ENCODE assay signal across 8 cellular contexts in genomic region chr1:143884532-143884931, GRCh38.
DNase-seq lines count a peak whose midpoint lies in the region; ATAC-seq and TF ChIP-seq lines count a peak whose summit lies in the region.
"Not testable (repeated sequence)": the region's sequence is repeated elsewhere in the genome, so short reads cannot be mapped to it uniquely, and the experiment has no call there.

No MANE protein-coding gene starts in this region.

- H3K4me3 ChIP-seq in esophagus squamous epithelium = peak overlapping the region; percentile 17 to 57 (median 32)

- not testable (repeated sequence) for H3K36me3 Mint-ChIP-seq in T-helper 17 cell (ENCODE audit: low read depth); neural crest cell (ENCODE audit: low read depth)

- not testable (repeated sequence) for DNase-seq in GM10266 (ENCODE audit: extremely low spot score); esophagus squamous epithelium (lab: John Stamatoyannopoulos, UW)
- DNase-seq in T-helper 17 cell (peak; percentile 26 to 62 (median 45)), neural crest cell (ENCODE audit: low read depth, low spot score) (peak; percentile 4)
- peak; percentile 37 for DNase-seq in activated effector memory CD4-positive, alpha-beta T cell treated with Interleukin-2 at 50 U/mL for 16 hours
- DNase-seq in stimulated activated CD8-positive, alpha-beta memory T cell treated with anti-CD3 and anti-CD28 coated beads, Interleukin-4, amount 100 ng/mL, for 48 hours = peak; percentile 58

- not testable (repeated sequence) for H3K9me3 ChIP-seq in T-helper 17 cell (ENCODE audit: control insufficient read depth, low read length, poor library complexity, severe bottlenecking); esophagus squamous epithelium

- TF ChIP-seq POLR2A in esophagus squamous epithelium (IDR thresholded peaks at IDR 0.05) = not testable (repeated sequence)

- intact Hi-C loops in esophagus squamous epithelium (cut with DNase I) = not testable (repeated sequence)

- H3K4me3 Mint-ChIP-seq in T-helper 17 cell (peak overlapping the region; percentile 55), neural crest cell (peak overlapping the region; percentile 41)

- H3K36me3 ChIP-seq in esophagus squamous epithelium = not testable (repeated sequence)

- H3K9me3 Mint-ChIP-seq in neural crest cell = not testable (repeated sequence)

- WGBS in esophagus squamous epithelium, 2 donors = 0% methylated on average over 6 of the region's 38 CpGs; no CpG with 5 or more reads in 1 of the 2 donors

- not testable (repeated sequence) for H3K27ac Mint-ChIP-seq in T-helper 17 cell; neural crest cell (ENCODE audit: unreplicated experiment)

- H3K4me1 Mint-ChIP-seq in T-helper 17 cell, neural crest cell: not testable (repeated sequence)

- TF ChIP-seq CTCF in GM10266 (IDR thresholded peaks at IDR 0.05; ENCODE audit: control insufficient read depth, insufficient read depth, low read depth, missing control alignments) (peak; percentile 34), esophagus squamous epithelium (IDR thresholded peaks at IDR 0.05) (peak in 1 of 6 experiments; percentile 31), neural crest cell (conservative IDR thresholded peaks at IDR 0.05) (peak; percentile 52)

- ATAC-seq in GM21528 (IDR thresholded peaks at IDR 0.05; ENCODE audit: low FRiP score, unreplicated experiment) (peak; percentile 89), HG03135 (IDR thresholded peaks at IDR 0.05; ENCODE audit: unreplicated experiment) (peak; percentile 86), T-helper 17 cell (peak; percentile 92)

- H3K27me3 ChIP-seq in esophagus squamous epithelium = not testable (repeated sequence)

- H3K27me3 Mint-ChIP-seq in T-helper 17 cell; neural crest cell (ENCODE audit: low read depth): not testable (repeated sequence)

- not testable (repeated sequence) for H3K4me1 ChIP-seq in esophagus squamous epithelium

- H3K27ac ChIP-seq in esophagus squamous epithelium = peak overlapping the region in 2 of 4 donors; percentile 28 to 36
